20 cellular contexts compared by ENCODE assay signal in genomic region chr12:99772274-99772673, GRCh38.
"Had no signal": no experiment of that assay in that cellular context is flagged by ENCODE, and none has a peak within 500 bp of the region (broad histone marks: within the 10 kb centered on the region; RNA-seq: fewer than 3 reads in every experiment).

No MANE protein-coding gene starts in this region.

- H3K4me1 Mint-ChIP-seq: activated CD4-positive, alpha-beta T cell treated with anti-CD3 and anti-CD28 coated beads, Interleukin-2, amount 10 ng/mL, durations not matched to agents 7 days and 5 days; activated naive CD4-positive, alpha-beta T cell treated with anti-CD3 and anti-CD28 coated beads, Interleukin-2, amount 50 U/mL, for 24 hours; naive thymus-derived CD8-positive, alpha-beta T cell had no signal

- H3K4me3 Mint-ChIP-seq: activated CD4-positive, alpha-beta T cell treated with anti-CD3 and anti-CD28 coated beads, Interleukin-2, amount 10 ng/mL, durations not matched to agents 7 days and 5 days; activated CD8-positive, alpha-beta T cell treated with anti-CD3 and anti-CD28 coated beads, Interleukin-2, amount 10 ng/mL, durations not matched to agents 7 days and 5 days; activated naive CD4-positive, alpha-beta T cell treated with anti-CD3 and anti-CD28 coated beads, Interleukin-2, amount 50 U/mL, for 24 hours; brain; naive thymus-derived CD8-positive, alpha-beta T cell had no signal

- ATAC-seq: activated CD8-positive, alpha-beta T cell treated with anti-CD3 and anti-CD28 coated beads, Interleukin-2, amount 10 ng/mL, durations not matched to agents 7 days and 5 days; foreskin keratinocyte; naive thymus-derived CD8-positive, alpha-beta T cell; stimulated activated naive CD8-positive, alpha-beta T cell treated with anti-CD3 and anti-CD28 coated beads, Interleukin-15, Interleukin-2, amounts not matched to agents 100 U/mL and 50 U/mL, for 24 hours had no signal

- H3K4me1 ChIP-seq: foreskin keratinocyte, thyroid gland had no signal

- H3K27ac ChIP-seq: foreskin keratinocyte, thyroid gland, WERI-Rb-1 had no signal

- DNase-seq: activated CD4-positive, alpha-beta T cell treated with anti-CD3 and anti-CD28 coated beads, Interleukin-2, amount 10 ng/mL, durations not matched to agents 7 days and 5 days; activated CD4-positive, CD25-positive, alpha-beta regulatory T cell treated with anti-CD3 and anti-CD28 coated beads, Interleukin-2, amount 50 U/mL, for 72 hours; activated CD8-positive, alpha-beta T cell treated with anti-CD3 and anti-CD28 coated beads, Interleukin-2, amount 10 ng/mL, durations not matched to agents 7 days and 5 days; activated gamma-delta T cell treated with Interleukin-2 at 50 U/mL for 16 hours; activated T-cell treated with anti-CD3 and anti-CD28 coated beads, Interleukin-2, amount 50 U/mL, for 1 hour; aorta; caudate nucleus; dermis blood vessel endothelial cell; effector CD8-positive, alpha-beta T cell; erythroblast; foreskin keratinocyte; naive thymus-derived CD8-positive, alpha-beta T cell; stimulated activated CD4-positive, alpha-beta T cell treated with anti-CD3 and anti-CD28 coated beads, Interleukin-4, amount 100 ng/mL, for 24 hours; stimulated activated naive CD8-positive, alpha-beta T cell treated with anti-CD3 and anti-CD28 coated beads, Interleukin-15, Interleukin-2, amounts not matched to agents 100 U/mL and 50 U/mL, for 24 hours; thyroid gland; WERI-Rb-1 had no signal

- H3K4me3 ChIP-seq: lung, thyroid gland had no signal

- H3K36me3 ChIP-seq: thyroid gland, WERI-Rb-1 had no signal

- H3K27me3 ChIP-seq: foreskin keratinocyte, thyroid gland had no signal

- H3K9me3 ChIP-seq: thyroid gland had no signal

- H3K9me3 Mint-ChIP-seq: activated CD4-positive, alpha-beta T cell treated with anti-CD3 and anti-CD28 coated beads, Interleukin-2, amount 10 ng/mL, durations not matched to agents 7 days and 5 days; activated naive CD4-positive, alpha-beta T cell treated with anti-CD3 and anti-CD28 coated beads, Interleukin-2, amount 50 U/mL, for 24 hours had no signal

- H3K27me3 Mint-ChIP-seq: activated CD4-positive, alpha-beta T cell treated with anti-CD3 and anti-CD28 coated beads, Interleukin-2, amount 10 ng/mL, durations not matched to agents 7 days and 5 days; activated naive CD4-positive, alpha-beta T cell treated with anti-CD3 and anti-CD28 coated beads, Interleukin-2, amount 50 U/mL, for 24 hours; brain; naive thymus-derived CD8-positive, alpha-beta T cell; progenitor cell of endocrine pancreas had no signal

- H3K36me3 Mint-ChIP-seq: activated naive CD4-positive, alpha-beta T cell treated with anti-CD3 and anti-CD28 coated beads, Interleukin-2, amount 50 U/mL, for 24 hours; naive thymus-derived CD8-positive, alpha-beta T cell had no signal

- H3K27ac Mint-ChIP-seq: activated CD4-positive, alpha-beta T cell treated with anti-CD3 and anti-CD28 coated beads, Interleukin-2, amount 10 ng/mL, durations not matched to agents 7 days and 5 days; activated CD8-positive, alpha-beta T cell treated with anti-CD3 and anti-CD28 coated beads, Interleukin-2, amount 10 ng/mL, durations not matched to agents 7 days and 5 days; activated naive CD4-positive, alpha-beta T cell treated with anti-CD3 and anti-CD28 coated beads, Interleukin-2, amount 50 U/mL, for 24 hours; brain; progenitor cell of endocrine pancreas had no signal
